ENCODE assay signal across 9 cellular contexts in genomic region chr3:126925411-126926171, GRCh38. TPM values are rescaled to one million over a fixed set of nuclear protein-coding genes. Genes with fewer than 3 reads are reported as not detected.
DNase-seq lines count a peak whose midpoint lies in the region; TF ChIP-seq lines count a peak whose summit lies in the region.
"Had no signal": no experiment of that assay in that cellular context is flagged by ENCODE, and none has a peak within 500 bp of the region (broad histone marks: within the 10 kb centered on the region; RNA-seq: fewer than 3 reads in every experiment).

No MANE protein-coding gene starts in this region.

- no peak for DNase-seq in HFFc6
- peak; percentile 42 to 54 for DNase-seq in SJSA1 (ENCODE audit: low read depth in 1 of 2, low spot score in 2 of 2)
- DNase-seq in fibroblast of pulmonary artery (ENCODE audit: low read depth) = peak; percentile 63
- peak; percentile 22 for DNase-seq in putamen (ENCODE audit: low spot score)
- DNase-seq in brain microvascular endothelial cell = no peak
- no peak for DNase-seq in DMS79 (lab: John Stamatoyannopoulos, UW)
- no peak for DNase-seq in D341Med (ENCODE audit: low spot score)
- DNase-seq: NCI-H226 had no signal

- H3K9me3 ChIP-seq in SJSA1 (replicated peaks) = no peaks in the 10 kb centered on the region

- H3K9me3 Mint-ChIP-seq in HFFc6 = no peaks in the 10 kb centered on the region

- TF ChIP-seq CTCF in HFFc6 (IDR thresholded peaks at IDR 0.05) (no peak), fibroblast of pulmonary artery (IDR thresholded peaks at IDR 0.05; ENCODE audit: low read length, missing control alignments) (no peak), brain microvascular endothelial cell (IDR thresholded peaks at IDR 0.05; ENCODE audit: low read depth, low read length, missing control alignments) (no peak)

- H3K27ac ChIP-seq in SJSA1 (peak overlapping the region; percentile 14; the same call in 1 of the 2 replicates), brain microvascular endothelial cell (no peak overlapping the region)

- H3K4me1 ChIP-seq in SJSA1 (replicated peaks) = peaks cover 40% of the 10 kb centered on the region

- H3K4me3 ChIP-seq in SJSA1 (no peak overlapping the region), fibroblast of pulmonary artery (replicated peaks; ENCODE audit: low read depth, low read length) (no peak overlapping the region), brain microvascular endothelial cell (ENCODE audit: low read depth, low read length) (no peak overlapping the region)

- no peaks in the 10 kb centered on the region for H3K36me3 Mint-ChIP-seq in HFFc6 (ENCODE audit: low read depth)

- H3K36me3 ChIP-seq in SJSA1 (no peaks in the 10 kb centered on the region), brain microvascular endothelial cell (replicated peaks) (no peaks in the 10 kb centered on the region)

- peaks cover 48% of the 10 kb centered on the region for H3K4me1 Mint-ChIP-seq in HFFc6 (ENCODE audit: low read depth)
- H3K4me1 Mint-ChIP-seq: mesothelial cell of epicardium had no signal

- H3K27ac Mint-ChIP-seq in HFFc6 = peak overlapping the region; percentile 91
- H3K27ac Mint-ChIP-seq: mesothelial cell of epicardium had no signal

- H3K27me3 Mint-ChIP-seq in HFFc6 (ENCODE audit: insufficient read depth) = peaks cover 3% of the 10 kb centered on the region; the same call in 1 of the 2 replicates

- H3K27me3 ChIP-seq in SJSA1 (replicated peaks) (no peaks in the 10 kb centered on the region), brain microvascular endothelial cell (replicated peaks) (no peaks in the 10 kb centered on the region)

- in situ Hi-C loops in brain microvascular endothelial cell (cut with HindIII; ENCODE audit: low pct_ligation_motif_present, low sequenced_read_pairs) = no loop called here

- H3K4me3 Mint-ChIP-seq in HFFc6 = no peak overlapping the region
- H3K4me3 Mint-ChIP-seq: mesothelial cell of epicardium had no signal

RNA-seq across cellular contexts. Expression of gene PLXNA1, which starts 57.3 kb away (rescaled TPM):
- total RNA-seq in HFFc6 (2021; fragmentation: NEBNext Ultra II Directional; extraction: Animal tissue kit (Norgen Biotek cat#: 25700)) = 10 to 100 TPM; 40.8 to 56.1 (median 45.4) TPM
- 28.7 and 44.4 TPM in 2 replicates for total RNA-seq in SJSA1 (2014; rRNA removed; shearing (Covaris generic))

Comparison
In these comparisons a context has a peak if more than half of its experiments do, and no peak if none do; other contexts are left out.
1. DNase-seq: peak in SJSA1 (2 of 2), fibroblast of pulmonary artery (single experiment) and putamen (single experiment); none in HFFc6 (single experiment), brain microvascular endothelial cell (single experiment), DMS79 (single experiment) and D341Med (single experiment).